1 cellular context compared by ENCODE assay signal in the genomic region with DNA sequence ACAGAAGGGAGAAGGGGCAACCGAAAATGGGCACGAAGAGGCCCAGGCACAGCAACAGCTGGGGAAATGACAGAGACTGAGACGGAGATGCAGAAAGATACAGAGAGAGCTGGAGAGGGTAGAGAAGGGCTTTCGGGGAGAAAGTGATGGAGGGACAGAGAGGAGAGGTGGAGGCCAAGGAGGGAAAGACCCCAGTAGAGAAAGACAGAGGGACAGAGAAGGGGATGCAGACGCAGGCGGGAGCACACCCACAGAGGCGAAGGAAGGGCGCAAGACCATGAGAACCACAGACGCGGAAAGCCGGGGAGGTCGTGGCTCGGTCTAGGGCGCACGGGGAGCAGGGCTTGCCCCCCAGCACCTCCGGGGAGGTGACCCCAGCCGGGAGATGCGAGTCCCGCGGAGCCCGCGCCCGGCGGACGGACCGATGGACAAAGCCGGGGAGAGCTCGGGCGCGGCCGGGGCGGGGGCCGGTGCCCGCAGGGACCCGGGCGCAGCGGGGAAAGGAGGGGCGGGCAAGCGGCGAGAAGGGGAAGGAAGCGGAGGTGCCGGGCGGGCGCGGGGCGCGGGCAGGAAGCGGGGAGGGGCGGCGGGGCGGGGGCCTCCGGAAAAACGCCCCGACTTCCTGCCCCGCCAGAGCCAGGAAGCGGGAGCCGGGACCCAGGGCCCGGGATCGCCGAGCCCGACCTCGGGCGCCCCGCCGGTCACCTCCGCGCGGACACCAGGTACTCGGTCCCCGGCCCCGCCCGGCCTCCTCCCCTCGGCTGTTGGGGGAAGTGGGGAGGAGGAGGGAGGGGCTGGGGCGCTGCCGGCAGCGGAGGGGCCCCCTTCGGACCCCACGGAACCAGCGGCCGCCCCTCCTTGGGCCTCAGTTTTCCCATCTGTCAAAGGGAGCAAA.
TF ChIP-seq lines count a peak whose summit lies in the region.

A gene with protein sequence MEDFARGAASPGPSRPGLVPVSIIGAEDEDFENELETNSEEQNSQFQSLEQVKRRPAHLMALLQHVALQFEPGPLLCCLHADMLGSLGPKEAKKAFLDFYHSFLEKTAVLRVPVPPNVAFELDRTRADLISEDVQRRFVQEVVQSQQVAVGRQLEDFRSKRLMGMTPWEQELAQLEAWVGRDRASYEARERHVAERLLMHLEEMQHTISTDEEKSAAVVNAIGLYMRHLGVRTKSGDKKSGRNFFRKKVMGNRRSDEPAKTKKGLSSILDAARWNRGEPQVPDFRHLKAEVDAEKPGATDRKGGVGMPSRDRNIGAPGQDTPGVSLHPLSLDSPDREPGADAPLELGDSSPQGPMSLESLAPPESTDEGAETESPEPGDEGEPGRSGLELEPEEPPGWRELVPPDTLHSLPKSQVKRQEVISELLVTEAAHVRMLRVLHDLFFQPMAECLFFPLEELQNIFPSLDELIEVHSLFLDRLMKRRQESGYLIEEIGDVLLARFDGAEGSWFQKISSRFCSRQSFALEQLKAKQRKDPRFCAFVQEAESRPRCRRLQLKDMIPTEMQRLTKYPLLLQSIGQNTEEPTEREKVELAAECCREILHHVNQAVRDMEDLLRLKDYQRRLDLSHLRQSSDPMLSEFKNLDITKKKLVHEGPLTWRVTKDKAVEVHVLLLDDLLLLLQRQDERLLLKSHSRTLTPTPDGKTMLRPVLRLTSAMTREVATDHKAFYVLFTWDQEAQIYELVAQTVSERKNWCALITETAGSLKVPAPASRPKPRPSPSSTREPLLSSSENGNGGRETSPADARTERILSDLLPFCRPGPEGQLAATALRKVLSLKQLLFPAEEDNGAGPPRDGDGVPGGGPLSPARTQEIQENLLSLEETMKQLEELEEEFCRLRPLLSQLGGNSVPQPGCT (plus strand): TSS at position 617 of the 895 bp plus-strand sequence. CDS start 4,899 bp downstream, outside the sequence.

TF ChIP-seq in HCT116, 20 proteins besides CTCF, POLR2A, EP300 and RAD21:
- peak; percentile 57; the same call in 1 of the 2 replicates for TF ChIP-seq POLR2AphosphoS5 (IDR thresholded peaks at IDR 0.05; ENCODE audit: low read depth, low read length)
- peak; percentile 66; the same call in 1 of the 2 replicates for TF ChIP-seq ZFX (IDR thresholded peaks at IDR 0.05)
- TF ChIP-seq ZNF274 (IDR thresholded peaks at IDR 0.05; ENCODE audit: low read depth, low read length): no peak
TF ChIP-seq in HCT116: peak in this region for 2.
